ENCODE assay signal across 19 cellular contexts in genomic region chr14:74896400-74896799, GRCh38. TPM values are rescaled to one million over a fixed set of nuclear protein-coding genes. Genes with fewer than 3 reads are reported as not detected.
"Had no signal": no experiment of that assay in that cellular context is flagged by ENCODE, and none has a peak within 500 bp of the region (broad histone marks: within the 10 kb centered on the region; RNA-seq: fewer than 3 reads in every experiment).

No MANE protein-coding gene starts in this region.

- H3K9me3 ChIP-seq: esophagus squamous epithelium, heart left ventricle, mucosa of descending colon, neutrophil had no signal

- H3K27me3 Mint-ChIP-seq: dendritic cell treated with granulocyte-macrophage colony-stimulating factor and Interleukin-4, amounts not matched to agents 40 ng/mL and 50 ng/mL, for 4 days; naive thymus-derived CD8-positive, alpha-beta T cell had no signal

- H3K27me3 ChIP-seq: esophagus squamous epithelium, heart left ventricle, neutrophil had no signal

- H3K27ac ChIP-seq: esophagus squamous epithelium, neutrophil had no signal

- ATAC-seq: left colon; mucosa of descending colon; naive thymus-derived CD8-positive, alpha-beta T cell had no signal

- DNase-seq: esophagus squamous epithelium; foreskin melanocyte; heart left ventricle; hippocampal formation; left colon; mucosa of descending colon; naive thymus-derived CD8-positive, alpha-beta T cell; posterior cingulate gyrus; small intestine; stimulated activated CD4-positive, alpha-beta T cell treated with anti-CD3 and anti-CD28 coated beads, Interleukin-12 subunit alpha, Interleukin-12 subunit beta, amount 100 ng/mL, for 4 hours; stimulated activated naive CD4-positive, alpha-beta T cell treated with Interleukin-2 at 50 U/mL for 16 hours had no signal

- H3K9me3 Mint-ChIP-seq: dendritic cell treated with granulocyte-macrophage colony-stimulating factor and Interleukin-4, amounts not matched to agents 40 ng/mL and 50 ng/mL, for 4 days; naive thymus-derived CD8-positive, alpha-beta T cell had no signal

- H3K4me3 Mint-ChIP-seq: dendritic cell treated with granulocyte-macrophage colony-stimulating factor and Interleukin-4, amounts not matched to agents 40 ng/mL and 50 ng/mL, for 4 days; naive thymus-derived CD8-positive, alpha-beta T cell had no signal

- H3K4me3 ChIP-seq: esophagus squamous epithelium, heart left ventricle, mucosa of descending colon had no signal

- H3K27ac Mint-ChIP-seq: dendritic cell treated with granulocyte-macrophage colony-stimulating factor and Interleukin-4, amounts not matched to agents 40 ng/mL and 50 ng/mL, for 4 days had no signal

RNA-seq across cellular contexts. Expression of gene PROX2, which starts 20.5 kb away (rescaled TPM):
- total RNA-seq: epithelial cell of proximal tubule, esophagus squamous epithelium, heart left ventricle, kidney epithelial cell, left colon, osteoblast, pulmonary artery endothelial cell, urinary bladder had no signal
- polyA plus RNA-seq: heart left ventricle, neural cell, small intestine, urinary bladder had no signal

RNA-seq across cellular contexts. Expression of gene PGF, which starts 59.0 kb away (rescaled TPM):
- total RNA-seq: naive thymus-derived CD8-positive, alpha-beta T cell had no signal
- polyA plus RNA-seq: neural cell had no signal
